ENCODE assay signal across 8 cellular contexts in genomic region chr1:161524742-161525250, GRCh38. TPM values are rescaled to one million over a fixed set of nuclear protein-coding genes. Genes with fewer than 3 reads are reported as not detected.
DNase-seq lines count a peak whose midpoint lies in the region; ATAC-seq and TF ChIP-seq lines count a peak whose summit lies in the region.
"Not testable (repeated sequence)": the region's sequence is repeated elsewhere in the genome, so short reads cannot be mapped to it uniquely, and the experiment has no call there.

No MANE protein-coding gene starts in this region.

- not testable (repeated sequence) for H3K9me3 ChIP-seq in iPS DF 6.9 (ENCODE audit: control insufficient read depth, insufficient read depth, low read length); osteoblast (ENCODE audit: low read depth, low read length); tibial artery

- H3K79me2 ChIP-seq in osteoblast (ENCODE audit: insufficient read depth, low read length): not testable (repeated sequence)

- H3K4me3 Mint-ChIP-seq in activated CD8-positive, alpha-beta T cell treated with anti-CD3 and anti-CD28 coated beads for 36 hours: peak overlapping the region; percentile 69

- not testable (repeated sequence) for DNase-seq in HL-60 (ENCODE audit: low read depth in 1 of 2, low spot score in 1 of 2); choroid plexus epithelial cell (ENCODE audit: low read depth); iPS DF 6.9 (ENCODE audit: low read depth, low spot score); osteoblast (ENCODE audit: insufficient read length, low spot score, missing footprints); tibial artery
- peak; percentile 16 for DNase-seq in activated CD8-positive, alpha-beta T cell treated with anti-CD3 and anti-CD28 coated beads for 36 hours

- H4K20me1 ChIP-seq in osteoblast (ENCODE audit: insufficient read depth, low read length): not testable (repeated sequence)

- H3K27ac ChIP-seq in HL-60 (replicated peaks); iPS DF 6.9 (ENCODE audit: low read length); osteoblast (ENCODE audit: low read depth, low read length): not testable (repeated sequence)
- peak overlapping the region; percentile 59 to 78 for H3K27ac ChIP-seq in tibial artery

- intact Hi-C loops in activated CD8-positive, alpha-beta T cell treated with anti-CD3 and anti-CD28 coated beads for 36 hours (cut with micrococcal nuclease): not testable (repeated sequence)
- intact Hi-C loops in tibial artery (cut with DNase I; ENCODE audit: low total_unique reads): loop anchor here (10.0 kb wide), 1 partner anchor 90 kb away; no protein-coding TSS in a partner anchor

- H3K36me3 Mint-ChIP-seq in activated CD8-positive, alpha-beta T cell treated with anti-CD3 and anti-CD28 coated beads for 36 hours (ENCODE audit: low read depth): not testable (repeated sequence)

- not testable (repeated sequence) for H3K27me3 ChIP-seq in HL-60 (ENCODE audit: insufficient read depth, poor library complexity, severe bottlenecking); iPS DF 6.9 (ENCODE audit: control insufficient read depth, insufficient read depth, low read length); osteoblast (ENCODE audit: insufficient read depth, low read length); tibial artery

- POLR2A ChIA-PET in activated CD8-positive, alpha-beta T cell treated with anti-CD3 and anti-CD28 coated beads for 36 hours (lab: Charles Lee): not testable (repeated sequence)

- TF ChIP-seq CTCF in HL-60 (IDR thresholded peaks at IDR 0.05; ENCODE audit: insufficient read depth, low read length); activated CD8-positive, alpha-beta T cell treated with anti-CD3 and anti-CD28 coated beads for 36 hours (IDR thresholded peaks at IDR 0.05); choroid plexus epithelial cell (conservative IDR thresholded peaks at IDR 0.05; ENCODE audit: low read depth, low read length); osteoblast (IDR thresholded peaks at IDR 0.05; ENCODE audit: extremely low read depth, low read depth, low read length); tibial artery (IDR thresholded peaks at IDR 0.05): not testable (repeated sequence)

- peak overlapping the region; percentile 60 for H3K4me2 ChIP-seq in osteoblast (ENCODE audit: insufficient read depth, low read length)

- not testable (repeated sequence) for H3K36me3 ChIP-seq in iPS DF 6.9 (ENCODE audit: control insufficient read depth, insufficient read depth, low read length); osteoblast (ENCODE audit: insufficient read depth, low read length); tibial artery

- H3K4me3 ChIP-seq in GM08714 (ENCODE audit: low read length): peak overlapping the region; percentile 34; the same call in 1 of the 2 replicates
- H3K4me3 ChIP-seq in HL-60 (replicated peaks; ENCODE audit: insufficient read depth, low read length): peak overlapping the region; percentile 25
- peak overlapping the region; percentile 37 for H3K4me3 ChIP-seq in choroid plexus epithelial cell (ENCODE audit: low read depth, low read length)
- peak overlapping the region; percentile 32; the same call in 1 of the 2 replicates for H3K4me3 ChIP-seq in iPS DF 6.9 (ENCODE audit: low read length)
- H3K4me3 ChIP-seq in osteoblast (ENCODE audit: insufficient read depth, low read length): peak overlapping the region; percentile 61
- peak overlapping the region; percentile 80 to 82 for H3K4me3 ChIP-seq in tibial artery

- WGBS in iPS DF 6.9 (ENCODE audit: insufficient coverage, insufficient read length): no CpG with 5 or more reads among the region's 53 CpGs

- not testable (repeated sequence) for H3K27me3 Mint-ChIP-seq in activated CD8-positive, alpha-beta T cell treated with anti-CD3 and anti-CD28 coated beads for 36 hours

- H3K4me1 ChIP-seq in iPS DF 6.9 (ENCODE audit: control insufficient read depth, insufficient read depth, low read length); osteoblast (ENCODE audit: insufficient read depth, low read length); tibial artery: not testable (repeated sequence)

- not testable (repeated sequence) for H3K27ac Mint-ChIP-seq in activated CD8-positive, alpha-beta T cell treated with anti-CD3 and anti-CD28 coated beads for 36 hours

- peak overlapping the region; percentile 62 for H2AFZ ChIP-seq in osteoblast (ENCODE audit: low read length)

- ATAC-seq in GM21737 (IDR thresholded peaks at IDR 0.05; ENCODE audit: unreplicated experiment): peak; percentile 19
- ATAC-seq in activated CD8-positive, alpha-beta T cell treated with anti-CD3 and anti-CD28 coated beads for 36 hours: peak; percentile 23

- not testable (repeated sequence) for H3K9me3 Mint-ChIP-seq in activated CD8-positive, alpha-beta T cell treated with anti-CD3 and anti-CD28 coated beads for 36 hours

- CTCF ChIA-PET in activated CD8-positive, alpha-beta T cell treated with anti-CD3 and anti-CD28 coated beads for 36 hours (lab: Charles Lee): not testable (repeated sequence)

- peaks cover 11% of the 10 kb centered on the region for H3K4me1 Mint-ChIP-seq in activated CD8-positive, alpha-beta T cell treated with anti-CD3 and anti-CD28 coated beads for 36 hours (ENCODE audit: low read depth)

RNA-seq across cellular contexts. Expression of gene HSPA6, which starts 0.5 kb away (rescaled TPM):
- total RNA-seq in activated CD8-positive, alpha-beta T cell treated with anti-CD3 and anti-CD28 coated beads for 36 hours: under 1 TPM; 0.36 to 0.45 TPM
- 0.36 and 0.88 TPM in 2 replicates for total RNA-seq in osteoblast

RNA-seq across cellular contexts. Expression of gene FCGR2A, which starts 19.5 kb away (rescaled TPM):
- not detected for total RNA-seq in activated CD8-positive, alpha-beta T cell treated with anti-CD3 and anti-CD28 coated beads for 36 hours
- 0.59 and 1.4 TPM in 2 replicates for total RNA-seq in osteoblast

RNA-seq across cellular contexts. Expression of gene FCGR3A, which starts 24.8 kb away (rescaled TPM):
- under 1 TPM; 0.27 to 0.36 TPM for total RNA-seq in activated CD8-positive, alpha-beta T cell treated with anti-CD3 and anti-CD28 coated beads for 36 hours
- under 0.01 TPM in 1 of 2 replicates, not detected in the other for total RNA-seq in osteoblast

Comparison
In these comparisons a context has a peak if more than half of its experiments do, and no peak if none do; other contexts are left out.
1. H3K4me3 ChIP-seq: peak in every context shown above with its lines; median percentile 81 in tibial artery; 61 in osteoblast; 37 in choroid plexus epithelial cell; 34 in GM08714; 32 in iPS DF 6.9; 25 in HL-60.